30 cellular contexts compared by ENCODE assay signal in the genomic region with DNA sequence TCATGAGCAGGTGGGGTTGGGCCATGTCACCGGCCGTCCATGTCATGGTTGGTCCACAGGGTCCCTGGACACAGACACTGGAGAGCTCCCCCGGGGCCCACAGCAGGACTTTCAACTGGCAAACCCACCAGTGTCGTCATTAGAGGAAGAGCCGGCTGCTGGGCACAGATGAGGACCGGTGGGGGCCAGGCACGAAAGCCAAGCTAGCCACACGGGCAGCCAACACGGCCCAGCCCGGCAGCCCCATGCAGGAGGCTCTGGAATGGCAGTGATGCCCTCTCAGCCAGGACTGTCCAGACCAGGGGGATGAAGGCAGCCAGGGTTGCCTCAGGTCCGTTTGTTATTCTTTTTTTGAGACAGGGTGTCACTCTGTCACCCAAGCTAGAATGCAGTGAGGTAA. TPM values are rescaled to one million over a fixed set of nuclear protein-coding genes. Genes with fewer than 3 reads are reported as not detected.
"Had no signal": no experiment of that assay in that cellular context is flagged by ENCODE, and none has a peak within 500 bp of the region (broad histone marks: within the 10 kb centered on the region; RNA-seq: fewer than 3 reads in every experiment).

No MANE protein-coding gene starts in this region.

- DNase-seq: colonic mucosa; effector CD8-positive, alpha-beta T cell; endodermal cell; gastrocnemius medialis; head of caudate nucleus; mesenchymal stem cell; mucosa of descending colon; naive B cell; nucleus accumbens; ovary; small intestine; stimulated activated CD4-positive, alpha-beta T cell treated with anti-CD3 and anti-CD28 coated beads, Interleukin-12 subunit alpha, Interleukin-12 subunit beta, amount 100 ng/mL, for 4 hours; stimulated activated CD4-positive, alpha-beta T cell treated with anti-CD3 and anti-CD28 coated beads, Interleukin-1b, Interleukin-23, amount 100 ng/mL, for 48 hours; stimulated activated CD4-positive, alpha-beta T cell treated with anti-CD3 and anti-CD28 coated beads, Interleukin-4, amount 100 ng/mL, for 1 hour; stimulated activated CD8-positive, alpha-beta memory T cell treated with anti-CD3 and anti-CD28 coated beads, Interleukin-4, amount 100 ng/mL, for 48 hours; stimulated activated naive CD4-positive, alpha-beta T cell; stimulated activated naive CD8-positive, alpha-beta T cell treated with anti-CD3 and anti-CD28 coated beads, Interleukin-15, amount 100 ng/mL, for 72 hours; transverse colon; upper lobe of right lung; uterus had no signal

- H3K9ac ChIP-seq: neural progenitor cell had no signal

- H3K4me2 ChIP-seq: neural progenitor cell had no signal

- H3K9me3 ChIP-seq: colonic mucosa, gastrocnemius medialis, mucosa of descending colon, ovary, suprapubic skin, transverse colon, upper lobe of right lung, uterus had no signal

- H3K4me3 ChIP-seq: colonic mucosa, gastrocnemius medialis, lung, mucosa of descending colon, neural progenitor cell, ovary, transverse colon, upper lobe of right lung, uterus had no signal

- H2AFZ ChIP-seq: neural progenitor cell had no signal

- FAIRE-seq: keratinocyte, small intestine had no signal

- H3K36me3 ChIP-seq: colonic mucosa, gastrocnemius medialis, neural progenitor cell, ovary, suprapubic skin, transverse colon, upper lobe of right lung, uterus had no signal

- ATAC-seq: esophagus mucosa; gastrocnemius medialis; mucosa of descending colon; stimulated activated naive CD8-positive, alpha-beta T cell treated with anti-CD3 and anti-CD28 coated beads, Interleukin-15, amount 100 ng/mL, for 72 hours had no signal

- H3K27me3 ChIP-seq: ovary had no signal

- H3K27ac ChIP-seq: colonic mucosa, epithelial cell of prostate, gastrocnemius medialis, neural progenitor cell, ovary, suprapubic skin, transverse colon, upper lobe of right lung, uterus had no signal

- H3K4me1 ChIP-seq: colonic mucosa, gastrocnemius medialis had no signal

RNA-seq across cellular contexts. Expression of a gene that starts 21.1 kb away (rescaled TPM):
- total RNA-seq: colonic mucosa, esophagus mucosa, gastrocnemius medialis, glomerular endothelial cell, liver, lung, mesothelial cell of epicardium, mucosa of descending colon, ovary, pulmonary artery endothelial cell, suprapubic skin, transverse colon, upper lobe of right lung, uterus had no signal
- polyA plus RNA-seq: keratinocyte, liver, lung, ovary, small intestine had no signal
